ENCODE assay signal across 10 cellular contexts in the genomic region with DNA sequence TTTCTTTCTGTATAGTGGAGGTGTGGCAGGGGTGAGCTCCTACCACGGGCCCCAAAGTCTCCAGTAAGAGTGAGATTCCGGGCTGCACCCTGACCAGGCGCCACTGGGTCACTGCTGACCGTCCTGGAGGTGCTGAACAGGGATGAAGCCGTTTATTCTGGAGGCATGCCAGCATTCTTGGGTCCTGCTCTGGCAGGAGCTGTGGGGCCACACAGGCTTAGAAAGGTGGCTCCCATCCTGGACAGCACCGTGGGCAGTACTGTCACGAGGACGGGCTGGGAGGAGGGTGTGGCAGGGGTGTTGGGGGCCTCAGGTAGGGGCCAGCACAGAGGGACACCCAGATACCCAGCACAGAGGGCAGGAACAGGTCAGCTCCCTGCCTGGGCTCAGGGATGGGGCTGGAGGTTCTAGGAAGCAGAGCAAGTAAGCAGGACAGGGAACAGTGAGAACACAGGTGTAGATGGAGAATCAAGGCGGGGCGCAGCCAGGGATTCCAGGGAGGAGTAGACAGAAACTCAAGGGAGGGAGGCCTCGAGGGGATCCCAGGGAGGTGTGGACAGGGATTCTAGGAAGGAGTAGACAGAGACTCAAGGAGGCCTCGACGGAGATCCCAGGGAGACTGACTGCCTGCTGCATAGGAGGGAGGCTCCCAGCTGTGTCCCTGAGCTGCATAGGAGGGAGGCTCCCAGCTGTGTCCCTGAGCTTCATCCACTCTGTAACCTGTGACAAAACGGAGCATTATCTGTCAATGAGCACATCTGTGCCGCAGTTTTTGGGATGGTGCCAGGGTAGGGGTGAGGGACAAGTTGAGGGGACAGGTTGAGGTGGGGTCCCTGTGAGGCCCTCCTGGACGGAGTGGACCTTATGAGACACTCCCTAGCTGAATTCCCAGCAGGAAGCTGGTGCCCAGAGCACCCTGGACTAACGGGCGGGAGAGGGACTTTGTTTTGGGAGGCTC. TPM values are rescaled to one million over a fixed set of nuclear protein-coding genes. Genes with fewer than 3 reads are reported as not detected.
DNase-seq lines count a peak whose midpoint lies in the region; ATAC-seq and TF ChIP-seq lines count a peak whose summit lies in the region.
"Had no signal": no experiment of that assay in that cellular context is flagged by ENCODE, and none has a peak within 500 bp of the region (broad histone marks: within the 10 kb centered on the region; RNA-seq: fewer than 3 reads in every experiment).

No MANE protein-coding gene starts in this region.

- H3K36me3 ChIP-seq in right lobe of liver, result no peaks in the 10 kb centered on the region
- H3K36me3 ChIP-seq: adrenal gland had no signal

- peaks cover 65% of the 10 kb centered on the region for H3K27me3 Mint-ChIP-seq in CD4-positive, alpha-beta T cell
- H3K27me3 Mint-ChIP-seq in activated B cell treated with CpG ODN at 0.5 μM for 24 hours, result peaks cover 50% of the 10 kb centered on the region

- H3K4me1 ChIP-seq in right lobe of liver, result no peaks in the 10 kb centered on the region

- H3K4me3 ChIP-seq in Jurkat, Clone E6-1 (ENCODE audit: low read length), result peak overlapping the region; percentile 55
- no peak overlapping the region for H3K4me3 ChIP-seq in right lobe of liver

- POLR2A ChIA-PET in CD4-positive, alpha-beta T cell (lab: Charles Lee), result no interaction called here
- POLR2A ChIA-PET in activated B cell treated with CpG ODN at 0.5 μM for 24 hours (lab: Charles Lee), result no interaction called here

- CTCF ChIA-PET in CD4-positive, alpha-beta T cell (lab: Charles Lee), result no interaction called here
- CTCF ChIA-PET in activated B cell treated with CpG ODN at 0.5 μM for 24 hours (lab: Charles Lee), result no interaction called here

- no peak for DNase-seq in CD4-positive, alpha-beta T cell
- no peak for DNase-seq in Jurkat, Clone E6-1 (ENCODE audit: low read depth, low spot score)
- DNase-seq in activated B cell treated with CpG ODN at 0.5 μM for 24 hours, result no peak
- DNase-seq in right lobe of liver, result no peak
- DNase-seq in activated naive CD4-positive, alpha-beta T cell treated with Interleukin-2 at 50 U/mL for 16 hours, result no peak
- DNase-seq in stimulated activated CD4-positive, alpha-beta T cell treated with anti-CD3 and anti-CD28 coated beads, Interleukin-2, amount 100 ng/mL, for 24 hours, result no peak

- WGBS in right lobe of liver (ENCODE audit: insufficient coverage, low coverage, low lambda C conversion rate, missing lambda C conversion rate), result 46% methylated on average over 8 of the region's 18 CpGs

- H3K4me3 Mint-ChIP-seq in CD4-positive, alpha-beta T cell, result peak overlapping the region; percentile 77
- H3K4me3 Mint-ChIP-seq in activated B cell treated with CpG ODN at 0.5 μM for 24 hours, result peak overlapping the region; percentile 33

- H3K9me3 Mint-ChIP-seq in CD4-positive, alpha-beta T cell, result no peaks in the 10 kb centered on the region
- no peaks in the 10 kb centered on the region for H3K9me3 Mint-ChIP-seq in activated B cell treated with CpG ODN at 0.5 μM for 24 hours

- no peak overlapping the region for H3K27ac ChIP-seq in CD4-positive, alpha-beta T cell (ENCODE audit: low read depth, low read length)
- no peak overlapping the region for H3K27ac ChIP-seq in right lobe of liver
- H3K27ac ChIP-seq: adrenal gland, RWPE1 had no signal

- ATAC-seq in CD4-positive, alpha-beta T cell (ENCODE audit: poor library complexity), result no peak
- ATAC-seq in activated B cell treated with CpG ODN at 0.5 μM for 24 hours (ENCODE audit: low read depth) (no peak), right lobe of liver (peak in 3 of 4 donors; percentile 25 to 34 (median 26)), GM21576 (IDR thresholded peaks at IDR 0.05; ENCODE audit: unreplicated experiment) (no peak), GM19351 (IDR thresholded peaks at IDR 0.05; ENCODE audit: unreplicated experiment) (no peak)

- TF ChIP-seq POLR2A in right lobe of liver (IDR thresholded peaks at IDR 0.05), result no peak

- H3K4me1 Mint-ChIP-seq in CD4-positive, alpha-beta T cell (ENCODE audit: low read depth), result no peaks in the 10 kb centered on the region
- peaks cover 8% of the 10 kb centered on the region for H3K4me1 Mint-ChIP-seq in activated B cell treated with CpG ODN at 0.5 μM for 24 hours

- H3K27ac Mint-ChIP-seq in CD4-positive, alpha-beta T cell, result no peak overlapping the region
- no peak overlapping the region for H3K27ac Mint-ChIP-seq in activated B cell treated with CpG ODN at 0.5 μM for 24 hours

- intact Hi-C loops in CD4-positive, alpha-beta T cell (cut with DNase I, micrococcal nuclease), result no loop called here
- intact Hi-C loops in activated B cell treated with CpG ODN at 0.5 μM for 24 hours (cut with micrococcal nuclease) (no loop called here), right lobe of liver (cut with DNase I) (no loop called here)

- peaks cover 59% of the 10 kb centered on the region for H3K27me3 ChIP-seq in CD4-positive, alpha-beta T cell (ENCODE audit: control insufficient read depth, insufficient read depth, low read length)
- H3K27me3 ChIP-seq in right lobe of liver, result peaks cover 0 to 13% of the 10 kb centered on the region in 2 donors

- no peaks in the 10 kb centered on the region for H3K36me3 Mint-ChIP-seq in CD4-positive, alpha-beta T cell (ENCODE audit: low read depth)
- H3K36me3 Mint-ChIP-seq in activated B cell treated with CpG ODN at 0.5 μM for 24 hours (ENCODE audit: low read depth), result no peaks in the 10 kb centered on the region

- H3K9me3 ChIP-seq in CD4-positive, alpha-beta T cell (ENCODE audit: control insufficient read depth, low read length), result no peaks in the 10 kb centered on the region
- no peaks in the 10 kb centered on the region for H3K9me3 ChIP-seq in right lobe of liver
- H3K9me3 ChIP-seq: adrenal gland had no signal

- no peak for TF ChIP-seq CTCF in CD4-positive, alpha-beta T cell (IDR thresholded peaks at IDR 0.05)
- TF ChIP-seq CTCF in activated B cell treated with CpG ODN at 0.5 μM for 24 hours (IDR thresholded peaks at IDR 0.05) (no peak), right lobe of liver (IDR thresholded peaks at IDR 0.05) (no peak)

RNA-seq across cellular contexts. Expression of a gene that starts 1.1 kb away (rescaled TPM):
- total RNA-seq in CD4-positive, alpha-beta T cell, result under 1 TPM; 0.17 to 0.36 TPM
- polyA plus RNA-seq in Jurkat, Clone E6-1 (2012; ENCODE audit: insufficient read depth, insufficient read length), result 18.2 TPM
- total RNA-seq in activated B cell treated with CpG ODN at 0.5 μM for 24 hours (not detected in 2 replicates), right lobe of liver (under 1 TPM in 2 of 6 experiments, not detected in 4; 0.13 to 0.18 TPM)

Comparison
In these comparisons a context has a peak if more than half of its experiments do, and no peak if none do; other contexts are left out.
1. ATAC-seq: peak in right lobe of liver (3 of 4); none in CD4-positive, alpha-beta T cell (single experiment), activated B cell treated with CpG ODN at 0.5 μM for 24 hours (single experiment), GM21576 (single experiment) and GM19351 (single experiment).